8 cellular contexts compared by ENCODE assay signal in genomic region chr17:9576521-9577401, GRCh38. TPM values are rescaled to one million over a fixed set of nuclear protein-coding genes. Genes with fewer than 3 reads are reported as not detected.
A peak's percentile ranks its signal among the peaks of the same experiment; 100 is the strongest.
DNase-seq lines count a peak whose midpoint lies in the region; ATAC-seq, FAIRE-seq and TF ChIP-seq lines count a peak whose summit lies in the region.

CFAP52 (plus strand) TSS chr17:9576642; CDS start chr17:9576696, 54 bp downstream.

- TF ChIP-seq POLR2A in H54 (IDR thresholded peaks at IDR 0.05; ENCODE audit: low read depth, low read length) = no peak

- peaks cover 2% of the 10 kb centered on the region for H3K36me3 Mint-ChIP-seq in activated CD4-positive, alpha-beta T cell treated with anti-CD3 and anti-CD28 coated beads, Interleukin-2, amount 10 ng/mL, durations not matched to agents 7 days and 5 days (ENCODE audit: low read depth)

- H3K4me3 Mint-ChIP-seq in activated CD4-positive, alpha-beta T cell treated with anti-CD3 and anti-CD28 coated beads, Interleukin-2, amount 10 ng/mL, durations not matched to agents 7 days and 5 days = peak within 1 kb of the TSS; percentile 100

- ATAC-seq in left lobe of liver = peak; percentile 80

- peaks cover 2% of the 10 kb centered on the region for H3K27me3 Mint-ChIP-seq in activated CD4-positive, alpha-beta T cell treated with anti-CD3 and anti-CD28 coated beads, Interleukin-2, amount 10 ng/mL, durations not matched to agents 7 days and 5 days

- peak within 1 kb of the TSS; percentile 91 for H3K27ac Mint-ChIP-seq in activated CD4-positive, alpha-beta T cell treated with anti-CD3 and anti-CD28 coated beads, Interleukin-2, amount 10 ng/mL, durations not matched to agents 7 days and 5 days

- POLR2A ChIA-PET in activated CD4-positive, alpha-beta T cell treated with anti-CD3 and anti-CD28 coated beads, Interleukin-2, amount 10 ng/mL, durations not matched to agents 7 days and 5 days (lab: Charles Lee) = interaction anchor here (0.7 kb wide), 1 partner anchor 197 kb away, joined by 3 read pairs; no protein-coding TSS in a partner anchor

- peak; percentile 54 for DNase-seq in COLO668 (lab: John Stamatoyannopoulos, UW; ENCODE audit: unreplicated experiment)
- peak; percentile 78 for DNase-seq in H54 (ENCODE audit: insufficient read length, low spot score)
- peak; percentile 5 for DNase-seq in NCI-H446 treated with DMSO at 0.1 percent for 48 hours (lab: John Stamatoyannopoulos, UW)
- DNase-seq in activated CD4-positive, alpha-beta T cell treated with anti-CD3 and anti-CD28 coated beads, Interleukin-2, amount 10 ng/mL, durations not matched to agents 7 days and 5 days = peak; percentile 76
- DNase-seq in cortex of kidney (lab: John Stamatoyannopoulos, UW) = peak; percentile 17
- DNase-seq in left lobe of liver (ENCODE audit: low spot score) = peak; percentile 85
- DNase-seq in stimulated activated CD4-positive, alpha-beta T cell treated with anti-CD3 and anti-CD28 coated beads, Interleukin-1b, Interleukin-23, amount 100 ng/mL, for 48 hours = peak; percentile 77
- DNase-seq in NK-92 (lab: John Stamatoyannopoulos, UW; ENCODE audit: unreplicated experiment) = no peak

- H3K4me1 Mint-ChIP-seq in activated CD4-positive, alpha-beta T cell treated with anti-CD3 and anti-CD28 coated beads, Interleukin-2, amount 10 ng/mL, durations not matched to agents 7 days and 5 days = peaks cover 22% of the 10 kb centered on the region

- peak; percentile 6 for FAIRE-seq in H54 (lab: Jason Lieb, UNC)

- CTCF ChIA-PET in activated CD4-positive, alpha-beta T cell treated with anti-CD3 and anti-CD28 coated beads, Interleukin-2, amount 10 ng/mL, durations not matched to agents 7 days and 5 days (lab: Charles Lee) = interaction anchor here (0.6 to 1.5 kb wide), 4 partner anchors 10 to 364 kb away, joined by 3 to 6 read pairs (median 4); no protein-coding TSS in a partner anchor

- H3K9me3 Mint-ChIP-seq in activated CD4-positive, alpha-beta T cell treated with anti-CD3 and anti-CD28 coated beads, Interleukin-2, amount 10 ng/mL, durations not matched to agents 7 days and 5 days = no peaks in the 10 kb centered on the region

RNA-seq across cellular contexts. Expression of gene CFAP52, which starts in this region (rescaled TPM):
- total RNA-seq in activated CD4-positive, alpha-beta T cell treated with anti-CD3 and anti-CD28 coated beads, Interleukin-2, amount 10 ng/mL, durations not matched to agents 7 days and 5 days = not detected
- not detected for total RNA-seq in left lobe of liver

Comparison
In these comparisons a context has a peak if more than half of its experiments do, and no peak if none do; other contexts are left out.
1. Peak in DNase-seq in activated CD4-positive, alpha-beta T cell treated with anti-CD3 and anti-CD28 coated beads, Interleukin-2, amount 10 ng/mL, durations not matched to agents 7 days and 5 days; RNA of the gene not detected or under 1 TPM.
2. Peak in DNase-seq and ATAC-seq in left lobe of liver; RNA of the gene not detected or under 1 TPM.